Comparison of ENCODE assay signal across 8 cellular contexts in the genomic region with DNA sequence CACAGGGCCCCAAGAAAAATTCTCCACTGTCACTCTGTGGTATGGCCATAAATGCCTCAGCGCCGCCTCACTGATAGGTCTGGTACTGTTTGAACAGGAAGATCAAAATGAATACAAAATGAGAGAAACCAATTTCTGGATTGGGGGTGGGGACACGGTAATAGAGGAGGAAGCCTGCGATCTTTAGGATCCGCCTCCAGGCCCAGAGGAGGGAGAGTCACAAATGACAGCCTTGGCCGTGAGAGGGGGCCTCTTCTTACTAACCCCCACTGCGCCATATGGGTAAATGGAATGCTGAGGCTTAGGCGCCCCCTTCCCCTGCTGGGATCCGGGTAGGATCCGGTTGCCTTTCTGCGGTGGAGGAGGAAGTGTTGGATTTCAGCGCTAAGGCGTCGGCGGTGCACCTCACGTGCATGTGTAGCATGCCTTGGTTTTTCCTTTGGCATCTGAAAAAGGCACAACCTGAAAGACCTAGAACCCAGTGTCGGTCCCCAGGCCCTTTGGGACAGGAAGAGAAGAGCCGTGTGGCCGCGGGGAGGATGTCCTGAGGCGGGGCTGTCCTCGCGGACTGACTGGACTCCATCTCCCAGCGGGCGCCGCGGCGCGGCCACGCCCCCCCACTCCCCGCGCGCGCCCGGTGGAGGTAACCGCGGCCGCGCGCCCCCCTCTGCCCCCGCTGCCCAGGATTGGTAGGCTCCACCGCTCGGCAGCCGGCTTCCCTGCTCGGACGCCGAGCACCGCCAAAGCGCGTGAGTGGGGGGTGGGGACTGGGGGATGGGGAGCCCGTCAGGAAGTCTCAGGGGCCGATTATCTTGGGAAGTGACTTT. TPM values are rescaled to one million over a fixed set of nuclear protein-coding genes. Genes with fewer than 3 reads are reported as not detected.
DNase-seq lines count a peak whose midpoint lies in the region; ATAC-seq and TF ChIP-seq lines count a peak whose summit lies in the region.

No MANE protein-coding gene starts in this region.

- peak overlapping the region; percentile 88 for H3K4me3 Mint-ChIP-seq in GM23338
- peak overlapping the region; percentile 86 for H3K4me3 Mint-ChIP-seq in activated T-helper 17 cell treated with anti-CD3 and anti-CD28 coated beads, Interleukin-2, amount 50 U/mL, for 72 hours
- H3K4me3 Mint-ChIP-seq in naive thymus-derived CD8-positive, alpha-beta T cell, result peak overlapping the region; percentile 75 to 98 (median 90)
- H3K4me3 Mint-ChIP-seq in stimulated activated naive B cell treated with anti-CD40 and anti-IgM and Interleukin-4, amounts not matched to agents 10 μg/mL and 1 μg/mL and 100 μg/mL, for 72 hours, result peak overlapping the region; percentile 78 to 94

- H3K79me2 ChIP-seq in GM23338 (replicated peaks; ENCODE audit: insufficient read depth) (peaks cover 38% of the 10 kb centered on the region), Karpas-422 (ENCODE audit: low read length) (peaks cover 39% of the 10 kb centered on the region), fibroblast of lung (ENCODE audit: control insufficient read depth, insufficient read depth, low read length) (peaks cover 24% of the 10 kb centered on the region)

- H3K27ac ChIP-seq in GM23338 (ENCODE audit: low read depth) (peak overlapping the region; percentile 99), Karpas-422 (ENCODE audit: low read length) (peak overlapping the region; percentile 86), fibroblast of lung (ENCODE audit: insufficient read depth, low read length) (peak overlapping the region; percentile 85)

- peaks cover under 1% of the 10 kb centered on the region; the same call in 2 of the 3 replicates for H3K36me3 Mint-ChIP-seq in GM23338 (ENCODE audit: low read depth)
- H3K36me3 Mint-ChIP-seq in activated T-helper 17 cell treated with anti-CD3 and anti-CD28 coated beads, Interleukin-2, amount 50 U/mL, for 72 hours (ENCODE audit: low read depth), result peaks cover 33% of the 10 kb centered on the region
- H3K36me3 Mint-ChIP-seq in naive thymus-derived CD8-positive, alpha-beta T cell, result peaks cover 0 to 9% (median 0%) of the 10 kb centered on the region in 3 donors
- peaks cover 0 to under 1% of the 10 kb centered on the region in 2 donors for H3K36me3 Mint-ChIP-seq in stimulated activated naive B cell treated with anti-CD40 and anti-IgM and Interleukin-4, amounts not matched to agents 10 μg/mL and 1 μg/mL and 100 μg/mL, for 72 hours

- H3K36me3 ChIP-seq in GM23338 (ENCODE audit: insufficient read depth) (no peaks in the 10 kb centered on the region; the same call in 1 of the 2 replicates), Karpas-422 (ENCODE audit: insufficient read depth, low read length) (no peaks in the 10 kb centered on the region), fibroblast of lung (ENCODE audit: control insufficient read depth, insufficient read depth, low read length) (peaks cover 1% of the 10 kb centered on the region)

- H3K4me2 ChIP-seq in GM23338 (peak overlapping the region; percentile 96), Karpas-422 (ENCODE audit: low read depth, low read length, poor library complexity, severe bottlenecking) (peak overlapping the region; percentile 84), fibroblast of lung (ENCODE audit: extremely low read depth, insufficient read depth, low read length) (peak overlapping the region; percentile 83)

- ATAC-seq in GM23338, result peak; percentile 68
- peak; percentile 68 for ATAC-seq in activated T-helper 17 cell treated with anti-CD3 and anti-CD28 coated beads, Interleukin-2, amount 50 U/mL, for 72 hours (replicated peaks)
- ATAC-seq in naive thymus-derived CD8-positive, alpha-beta T cell, result peak; percentile 56 to 59
- peak; percentile 62 to 75 for ATAC-seq in stimulated activated naive B cell treated with anti-CD40 and anti-IgM and Interleukin-4, amounts not matched to agents 10 μg/mL and 1 μg/mL and 100 μg/mL, for 72 hours (replicated peaks)

- H3K27me3 ChIP-seq in GM23338 (ENCODE audit: insufficient read depth), result no peaks in the 10 kb centered on the region
- H3K27me3 ChIP-seq in Karpas-422 (ENCODE audit: low read length), result no peaks in the 10 kb centered on the region
- H3K27me3 ChIP-seq in fibroblast of lung (ENCODE audit: control insufficient read depth, insufficient read depth, low read length), result no peaks in the 10 kb centered on the region

- H3K9me3 Mint-ChIP-seq in GM23338, result no peaks in the 10 kb centered on the region
- H3K9me3 Mint-ChIP-seq in activated T-helper 17 cell treated with anti-CD3 and anti-CD28 coated beads, Interleukin-2, amount 50 U/mL, for 72 hours, result no peaks in the 10 kb centered on the region
- no peaks in the 10 kb centered on the region for H3K9me3 Mint-ChIP-seq in naive thymus-derived CD8-positive, alpha-beta T cell
- no peaks in the 10 kb centered on the region for H3K9me3 Mint-ChIP-seq in stimulated activated naive B cell treated with anti-CD40 and anti-IgM and Interleukin-4, amounts not matched to agents 10 μg/mL and 1 μg/mL and 100 μg/mL, for 72 hours

- DNase-seq in DMS79 treated with DMSO at 0.1 percent for 48 hours (lab: John Stamatoyannopoulos, UW) (peak; percentile 86), GM23338 (ENCODE audit: low spot score) (peak; percentile 95), Karpas-422 (peak; percentile 95), RPMI7951 (ENCODE audit: low read depth) (peak; percentile 90), fibroblast of lung (ENCODE audit: low read depth in 2 of 2) (peak; percentile 84 to 86)
- DNase-seq in naive thymus-derived CD8-positive, alpha-beta T cell, result peak; percentile 73 to 91 (median 82)
- peak; percentile 81 for DNase-seq in stimulated activated naive B cell treated with anti-CD40 and anti-IgM and Interleukin-4, amounts not matched to agents 10 μg/mL and 1 μg/mL and 100 μg/mL, for 72 hours

- H4K20me1 ChIP-seq in GM23338 (replicated peaks; ENCODE audit: insufficient read depth), result peaks cover 28% of the 10 kb centered on the region
- H4K20me1 ChIP-seq in Karpas-422 (ENCODE audit: insufficient read depth, low read depth, low read length), result peaks cover 34% of the 10 kb centered on the region
- H4K20me1 ChIP-seq in fibroblast of lung (ENCODE audit: control insufficient read depth, extremely low read depth, insufficient read depth, low read length), result no peaks in the 10 kb centered on the region

- peaks cover 9% of the 10 kb centered on the region for H3K27me3 Mint-ChIP-seq in GM23338 (ENCODE audit: insufficient read depth, low read depth, poor library complexity)
- no peaks in the 10 kb centered on the region for H3K27me3 Mint-ChIP-seq in activated T-helper 17 cell treated with anti-CD3 and anti-CD28 coated beads, Interleukin-2, amount 50 U/mL, for 72 hours
- no peaks in the 10 kb centered on the region for H3K27me3 Mint-ChIP-seq in naive thymus-derived CD8-positive, alpha-beta T cell
- no peaks in the 10 kb centered on the region for H3K27me3 Mint-ChIP-seq in stimulated activated naive B cell treated with anti-CD40 and anti-IgM and Interleukin-4, amounts not matched to agents 10 μg/mL and 1 μg/mL and 100 μg/mL, for 72 hours

- TF ChIP-seq CTCF in GM23338 (conservative IDR thresholded peaks at IDR 0.05; ENCODE audit: low read depth in 2 of 2) (no peak), fibroblast of lung (conservative IDR thresholded peaks at IDR 0.05 in 1 of 2, IDR thresholded peaks at IDR 0.05 in 1 of 2; ENCODE audit: low read depth in 1 of 2, low read length in 2 of 2) (peak; percentile 6 to 31)

- H2AFZ ChIP-seq in GM23338 (peak overlapping the region; percentile 89), Karpas-422 (ENCODE audit: low read length) (peak overlapping the region; percentile 68), fibroblast of lung (ENCODE audit: low read length) (peak overlapping the region; percentile 83)

- H3K9me3 ChIP-seq in Karpas-422 (ENCODE audit: low read length) (no peaks in the 10 kb centered on the region), fibroblast of lung (ENCODE audit: control insufficient read depth, insufficient read depth, low read depth, low read length) (no peaks in the 10 kb centered on the region)

- H3F3A ChIP-seq in GM23338 (replicated peaks; ENCODE audit: low read depth), result peaks cover 22% of the 10 kb centered on the region

- H3K27ac Mint-ChIP-seq in GM23338, result peak overlapping the region; percentile 96
- H3K27ac Mint-ChIP-seq in activated T-helper 17 cell treated with anti-CD3 and anti-CD28 coated beads, Interleukin-2, amount 50 U/mL, for 72 hours, result peak overlapping the region; percentile 99
- peak overlapping the region; percentile 90 to 99 (median 96) for H3K27ac Mint-ChIP-seq in naive thymus-derived CD8-positive, alpha-beta T cell
- peak overlapping the region; percentile 99 for H3K27ac Mint-ChIP-seq in stimulated activated naive B cell treated with anti-CD40 and anti-IgM and Interleukin-4, amounts not matched to agents 10 μg/mL and 1 μg/mL and 100 μg/mL, for 72 hours

- H3K4me1 ChIP-seq in GM23338 (ENCODE audit: insufficient read depth) (peaks cover 36% of the 10 kb centered on the region), Karpas-422 (ENCODE audit: low read length) (peaks cover 55% of the 10 kb centered on the region), fibroblast of lung (ENCODE audit: control insufficient read depth, extremely low read depth, insufficient read depth, low read length) (peaks cover 19% of the 10 kb centered on the region)

- H3K9ac ChIP-seq in Karpas-422 (ENCODE audit: low read length) (peak overlapping the region; percentile 85), fibroblast of lung (ENCODE audit: insufficient read depth, low read length) (peak overlapping the region; percentile 88)

- peak overlapping the region; percentile 88 for H3K4me3 ChIP-seq in GM23338
- peak overlapping the region; percentile 78 for H3K4me3 ChIP-seq in Karpas-422 (ENCODE audit: low read length)
- H3K4me3 ChIP-seq in fibroblast of lung (replicated peaks in 1 of 4; ENCODE audit: control extremely low read depth in 1 of 4, insufficient read depth in 1 of 4, low read depth in 3 of 4, low read length in 4 of 4), result peak overlapping the region; percentile 43 to 76 (median 60)

- H3K4me1 Mint-ChIP-seq in GM23338, result peaks cover 41% of the 10 kb centered on the region
- H3K4me1 Mint-ChIP-seq in activated T-helper 17 cell treated with anti-CD3 and anti-CD28 coated beads, Interleukin-2, amount 50 U/mL, for 72 hours, result peaks cover 32% of the 10 kb centered on the region
- H3K4me1 Mint-ChIP-seq in naive thymus-derived CD8-positive, alpha-beta T cell, result peaks cover 30 to 75% (median 60%) of the 10 kb centered on the region in 4 donors
- peaks cover 36 to 55% of the 10 kb centered on the region in 2 donors for H3K4me1 Mint-ChIP-seq in stimulated activated naive B cell treated with anti-CD40 and anti-IgM and Interleukin-4, amounts not matched to agents 10 μg/mL and 1 μg/mL and 100 μg/mL, for 72 hours

- H3K9me2 ChIP-seq in GM23338 (ENCODE audit: insufficient read depth), result no peaks in the 10 kb centered on the region
- H3K9me2 ChIP-seq in Karpas-422 (replicated peaks; ENCODE audit: insufficient read depth, low read length), result no peaks in the 10 kb centered on the region

- POLR2A ChIA-PET in naive thymus-derived CD8-positive, alpha-beta T cell (lab: Charles Lee), result interaction anchor here (0.6 to 3.4 kb wide), 10 partner anchors 9 to 124 kb away, joined by 3 to 38 read pairs (median 12); a partner anchor contains a TSS

RNA-seq across cellular contexts. Expression of a gene that starts 0.7 kb away (rescaled TPM):
- 33.3 and 43.8 TPM in 2 replicates for total RNA-seq in GM23338 (2014; rRNA removed; shearing (Covaris generic))
- polyA plus RNA-seq in GM23338 (2016; fragmentation: Nextera tagmentation; extraction: Ambion mirVana) (12.5 and 13.4 TPM in 2 replicates), fibroblast of lung (7.0 and 9.1 TPM in 2 replicates)
- total RNA-seq in Karpas-422 (2014; rRNA removed; shearing (Covaris generic); ENCODE audit: low replicate concordance), result 31.2 and 53.5 TPM in 2 replicates
- total RNA-seq in RPMI7951 (2014; rRNA removed; shearing (Covaris generic)), result 13.5 and 17.0 TPM in 2 replicates
- total RNA-seq in activated T-helper 17 cell treated with anti-CD3 and anti-CD28 coated beads, Interleukin-2, amount 50 U/mL, for 72 hours, result 100 to 1,000 TPM in 1 of 2 donors, 10 to 100 TPM in 1; 60.1 to 112 TPM
- total RNA-seq in fibroblast of lung, result 11.8 and 15.4 TPM in 2 replicates
- 13.4 and 14.1 TPM in 2 replicates for polyA plus RNA-seq in fibroblast of lung (2012)
- polyA minus RNA-seq in fibroblast of lung (ENCODE audit: low replicate concordance), result 144 and 301 TPM in 2 replicates
- 100 to 1,000 TPM; 121 to 127 TPM for total RNA-seq in naive thymus-derived CD8-positive, alpha-beta T cell
- 10 to 100 TPM; 15.2 to 22.1 (median 17.7) TPM for polyA plus RNA-seq in naive thymus-derived CD8-positive, alpha-beta T cell

RNA-seq across cellular contexts. Expression of a gene that starts 11.4 kb away (rescaled TPM):
- total RNA-seq in GM23338 (2014; rRNA removed; shearing (Covaris generic)), result 23.7 and 23.8 TPM in 2 replicates
- polyA plus RNA-seq in GM23338 (2016; fragmentation: Nextera tagmentation; extraction: Ambion mirVana) (16.5 and 17.5 TPM in 2 replicates), fibroblast of lung (16.9 and 21.3 TPM in 2 replicates)
- total RNA-seq in Karpas-422 (2014; rRNA removed; shearing (Covaris generic); ENCODE audit: low replicate concordance), result 6.9 and 15.8 TPM in 2 replicates
- 7.9 and 8.4 TPM in 2 replicates for total RNA-seq in RPMI7951 (2014; rRNA removed; shearing (Covaris generic))
- total RNA-seq in activated T-helper 17 cell treated with anti-CD3 and anti-CD28 coated beads, Interleukin-2, amount 50 U/mL, for 72 hours, result 10 to 100 TPM in 1 of 2 donors, 1 to 10 TPM in 1; 7.5 to 12.4 TPM
- total RNA-seq in fibroblast of lung, result 55.5 and 56.3 TPM in 2 replicates
- 22.8 and 29.0 TPM in 2 replicates for polyA plus RNA-seq in fibroblast of lung (2012)
- polyA minus RNA-seq in fibroblast of lung (ENCODE audit: low replicate concordance), result 34.5 and 95.8 TPM in 2 replicates
- 10 to 100 TPM; 13.7 to 20.3 TPM for total RNA-seq in naive thymus-derived CD8-positive, alpha-beta T cell
- 1 to 10 TPM; 3.4 to 7.2 (median 4.5) TPM for polyA plus RNA-seq in naive thymus-derived CD8-positive, alpha-beta T cell

RNA-seq across cellular contexts. Expression of a gene that starts 20.6 kb away (rescaled TPM):
- 32.1 and 33.5 TPM in 2 replicates for total RNA-seq in GM23338 (2014; rRNA removed; shearing (Covaris generic))
- 5.6 and 7.3 TPM in 2 replicates for polyA plus RNA-seq in GM23338 (2016; fragmentation: Nextera tagmentation; extraction: Ambion mirVana)
- total RNA-seq in Karpas-422 (2014; rRNA removed; shearing (Covaris generic); ENCODE audit: low replicate concordance), result 20.7 and 42.1 TPM in 2 replicates
- 27.1 and 39.9 TPM in 2 replicates for total RNA-seq in RPMI7951 (2014; rRNA removed; shearing (Covaris generic))
- 10 to 100 TPM; 11.1 to 14.8 TPM for total RNA-seq in activated T-helper 17 cell treated with anti-CD3 and anti-CD28 coated beads, Interleukin-2, amount 50 U/mL, for 72 hours
- total RNA-seq in fibroblast of lung, result 16.2 and 23.9 TPM in 2 replicates
- 18.9 and 25.6 TPM in 2 replicates for polyA plus RNA-seq in fibroblast of lung
- polyA plus RNA-seq in fibroblast of lung (2012), result 26.8 and 33.2 TPM in 2 replicates
- 87.1 and 94.1 TPM in 2 replicates for polyA minus RNA-seq in fibroblast of lung (ENCODE audit: low replicate concordance)
- 10 to 100 TPM; 25.8 to 27.8 TPM for total RNA-seq in naive thymus-derived CD8-positive, alpha-beta T cell
- 1 to 10 TPM; 4.4 to 10.0 (median 8.0) TPM for polyA plus RNA-seq in naive thymus-derived CD8-positive, alpha-beta T cell

RNA-seq across cellular contexts. Expression of a gene that starts 54.4 kb away (rescaled TPM):
- total RNA-seq in GM23338 (2014; rRNA removed; shearing (Covaris generic)), result 62.5 and 63.1 TPM in 2 replicates
- 58.7 and 60.2 TPM in 2 replicates for polyA plus RNA-seq in GM23338 (2016; fragmentation: Nextera tagmentation; extraction: Ambion mirVana)
- total RNA-seq in Karpas-422 (2014; rRNA removed; shearing (Covaris generic); ENCODE audit: low replicate concordance), result 21.1 and 26.4 TPM in 2 replicates
- 22.7 and 35.0 TPM in 2 replicates for total RNA-seq in RPMI7951 (2014; rRNA removed; shearing (Covaris generic))
- total RNA-seq in activated T-helper 17 cell treated with anti-CD3 and anti-CD28 coated beads, Interleukin-2, amount 50 U/mL, for 72 hours, result 100 to 1,000 TPM; 202 to 335 TPM
- total RNA-seq in fibroblast of lung, result 53.4 and 70.0 TPM in 2 replicates
- 21.2 and 45.4 TPM in 2 replicates for polyA plus RNA-seq in fibroblast of lung
- polyA plus RNA-seq in fibroblast of lung (2012), result 20.2 and 43.1 TPM in 2 replicates
- polyA minus RNA-seq in fibroblast of lung (ENCODE audit: low replicate concordance), result 8.8 and 32.4 TPM in 2 replicates
- total RNA-seq in naive thymus-derived CD8-positive, alpha-beta T cell, result 100 to 1,000 TPM in 1 of 2 experiments, 10 to 100 TPM in 1; 98.9 to 101 TPM
- polyA plus RNA-seq in naive thymus-derived CD8-positive, alpha-beta T cell, result 10 to 100 TPM; 20.7 to 25.4 (median 24.4) TPM

Comparison
In these comparisons a context has a peak if more than half of its experiments do, and no peak if none do; other contexts are left out.
1. Peak in every context shown above with its lines: DNase-seq, ATAC-seq, H3K4me3 ChIP-seq and H3K27ac ChIP-seq.
2. CTCF ChIP-seq: peak in fibroblast of lung (2 of 2); none in GM23338 (0 of 2).